ENCODE assay signal across 1 cellular context in the genomic region with DNA sequence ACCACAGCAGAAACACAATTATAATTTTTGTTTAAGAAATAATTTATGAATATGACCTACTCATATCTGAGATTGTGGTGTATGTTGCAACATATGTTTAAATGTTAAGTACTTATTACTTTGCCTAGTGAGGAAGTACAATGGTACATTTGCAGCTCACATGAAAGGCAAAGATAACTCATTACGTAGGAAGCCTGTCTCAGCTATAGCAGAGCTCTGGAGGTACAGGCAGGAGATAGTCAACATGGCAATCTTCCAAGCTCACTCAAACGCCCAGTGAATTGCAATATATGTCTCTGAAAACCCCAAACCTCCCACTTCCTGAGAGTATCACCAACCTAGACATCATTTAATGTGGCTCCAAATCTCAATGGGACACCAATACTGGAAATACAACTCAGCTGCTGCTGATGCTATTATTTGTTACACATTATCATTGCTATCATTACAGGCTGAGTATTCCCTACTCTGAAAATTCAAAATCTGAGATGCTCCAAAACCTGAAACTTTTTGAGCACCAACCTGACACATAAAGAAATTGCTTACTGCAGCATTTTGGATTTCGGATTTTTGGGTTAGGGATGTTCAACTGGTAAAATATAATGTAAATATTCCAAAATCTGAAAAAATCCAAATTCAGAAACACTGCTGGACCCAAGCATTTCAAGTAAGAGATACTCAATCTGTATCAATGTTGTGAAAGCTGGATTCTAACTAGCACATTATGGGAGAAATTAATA.
A peak's percentile ranks its signal among the peaks of the same experiment; 100 is the strongest.
TF ChIP-seq lines count a peak whose summit lies in the region.

No MANE protein-coding gene starts in this region.

TF ChIP-seq in K562, 482 proteins besides CTCF, POLR2A, EP300 and RAD21 (continued from another document and continues in another):
- TF ChIP-seq, protein P1, sequence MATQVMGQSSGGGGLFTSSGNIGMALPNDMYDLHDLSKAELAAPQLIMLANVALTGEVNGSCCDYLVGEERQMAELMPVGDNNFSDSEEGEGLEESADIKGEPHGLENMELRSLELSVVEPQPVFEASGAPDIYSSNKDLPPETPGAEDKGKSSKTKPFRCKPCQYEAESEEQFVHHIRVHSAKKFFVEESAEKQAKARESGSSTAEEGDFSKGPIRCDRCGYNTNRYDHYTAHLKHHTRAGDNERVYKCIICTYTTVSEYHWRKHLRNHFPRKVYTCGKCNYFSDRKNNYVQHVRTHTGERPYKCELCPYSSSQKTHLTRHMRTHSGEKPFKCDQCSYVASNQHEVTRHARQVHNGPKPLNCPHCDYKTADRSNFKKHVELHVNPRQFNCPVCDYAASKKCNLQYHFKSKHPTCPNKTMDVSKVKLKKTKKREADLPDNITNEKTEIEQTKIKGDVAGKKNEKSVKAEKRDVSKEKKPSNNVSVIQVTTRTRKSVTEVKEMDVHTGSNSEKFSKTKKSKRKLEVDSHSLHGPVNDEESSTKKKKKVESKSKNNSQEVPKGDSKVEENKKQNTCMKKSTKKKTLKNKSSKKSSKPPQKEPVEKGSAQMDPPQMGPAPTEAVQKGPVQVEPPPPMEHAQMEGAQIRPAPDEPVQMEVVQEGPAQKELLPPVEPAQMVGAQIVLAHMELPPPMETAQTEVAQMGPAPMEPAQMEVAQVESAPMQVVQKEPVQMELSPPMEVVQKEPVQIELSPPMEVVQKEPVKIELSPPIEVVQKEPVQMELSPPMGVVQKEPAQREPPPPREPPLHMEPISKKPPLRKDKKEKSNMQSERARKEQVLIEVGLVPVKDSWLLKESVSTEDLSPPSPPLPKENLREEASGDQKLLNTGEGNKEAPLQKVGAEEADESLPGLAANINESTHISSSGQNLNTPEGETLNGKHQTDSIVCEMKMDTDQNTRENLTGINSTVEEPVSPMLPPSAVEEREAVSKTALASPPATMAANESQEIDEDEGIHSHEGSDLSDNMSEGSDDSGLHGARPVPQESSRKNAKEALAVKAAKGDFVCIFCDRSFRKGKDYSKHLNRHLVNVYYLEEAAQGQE (CRISPR knock-in tag; IDR thresholded peaks at IDR 0.05; ENCODE audit: low read depth): no peak
- no peak for TF ChIP-seq U2AF1 (optimal IDR thresholded peaks at IDR 0.05; ENCODE audit: low read depth, low read length)
- TF ChIP-seq, protein P2, sequence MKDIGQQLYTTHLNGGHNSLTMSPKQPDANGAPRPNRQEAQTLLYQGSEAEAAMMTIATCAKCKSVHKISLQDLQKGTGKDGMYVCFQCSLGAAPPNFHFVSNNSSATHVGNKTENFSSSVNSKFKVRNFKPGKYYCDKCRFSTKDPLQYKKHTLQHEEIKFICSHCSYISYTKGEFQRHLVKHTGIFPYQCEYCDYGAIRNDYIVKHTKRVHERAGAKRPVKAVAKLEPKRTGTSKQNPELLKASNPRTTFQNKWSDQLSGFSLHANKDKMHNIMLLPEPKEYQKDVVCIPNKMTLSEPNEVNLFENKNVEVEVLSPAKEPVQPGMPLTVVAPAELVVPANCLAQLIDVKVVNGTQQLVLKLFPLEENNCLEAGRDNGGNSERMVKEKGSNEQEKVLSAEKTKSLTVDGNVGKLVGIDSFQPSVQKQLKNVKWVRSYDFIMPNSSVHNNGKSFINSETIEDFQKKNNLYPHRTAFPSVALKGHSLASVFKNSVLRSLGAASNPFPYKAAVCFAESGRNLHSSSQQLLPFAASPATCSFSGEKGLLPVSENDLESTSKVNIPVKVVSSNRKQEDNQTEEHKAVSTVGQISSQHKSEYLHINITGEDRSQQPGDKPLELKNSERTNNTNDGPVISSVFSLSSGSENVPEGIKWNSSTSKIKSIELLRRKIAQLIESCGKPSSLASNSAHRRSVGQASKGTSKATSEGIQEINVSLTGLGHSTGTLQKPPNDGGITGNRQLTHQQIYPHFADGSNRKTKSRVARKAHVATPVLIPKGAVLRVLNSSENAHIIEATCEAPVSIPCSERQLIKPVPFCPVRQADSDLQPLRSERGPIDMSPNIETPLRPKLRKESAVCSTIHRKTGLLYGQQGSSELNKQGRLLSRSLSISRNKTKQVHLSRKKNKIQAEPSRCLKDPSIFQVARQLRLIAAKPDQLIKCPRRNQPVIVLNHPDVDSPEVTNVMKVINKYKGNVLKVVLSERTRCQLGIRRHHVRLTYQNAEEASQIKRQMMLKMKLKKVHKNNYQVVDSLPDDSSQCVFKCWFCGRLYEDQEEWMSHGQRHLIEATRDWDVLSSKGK (CRISPR knock-in tag; IDR thresholded peaks at IDR 0.05): no peak
- TF ChIP-seq, protein P3, sequence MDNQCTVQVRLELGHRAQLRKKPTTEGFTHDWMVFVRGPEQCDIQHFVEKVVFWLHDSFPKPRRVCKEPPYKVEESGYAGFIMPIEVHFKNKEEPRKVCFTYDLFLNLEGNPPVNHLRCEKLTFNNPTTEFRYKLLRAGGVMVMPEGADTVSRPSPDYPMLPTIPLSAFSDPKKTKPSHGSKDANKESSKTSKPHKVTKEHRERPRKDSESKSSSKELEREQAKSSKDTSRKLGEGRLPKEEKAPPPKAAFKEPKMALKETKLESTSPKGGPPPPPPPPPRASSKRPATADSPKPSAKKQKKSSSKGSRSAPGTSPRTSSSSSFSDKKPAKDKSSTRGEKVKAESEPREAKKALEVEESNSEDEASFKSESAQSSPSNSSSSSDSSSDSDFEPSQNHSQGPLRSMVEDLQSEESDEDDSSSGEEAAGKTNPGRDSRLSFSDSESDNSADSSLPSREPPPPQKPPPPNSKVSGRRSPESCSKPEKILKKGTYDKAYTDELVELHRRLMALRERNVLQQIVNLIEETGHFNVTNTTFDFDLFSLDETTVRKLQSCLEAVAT (IDR thresholded peaks at IDR 0.05): no peak
- TF ChIP-seq TFAM (CRISPR knock-in tag; conservative IDR thresholded peaks at IDR 0.05): no peak
- TF ChIP-seq KLF16 (IDR thresholded peaks at IDR 0.05): peak; percentile 68
- TF ChIP-seq SOX6 (IDR thresholded peaks at IDR 0.05): peak; percentile 92
- no peak for TF ChIP-seq NR2C2 (CRISPR knock-in tag; IDR thresholded peaks at IDR 0.05)
- peak; percentile 22; the same call in 1 of the 2 replicates for TF ChIP-seq NR2C2 (tag; IDR thresholded peaks at IDR 0.05)
- no peak; the same call in 1 of the 2 replicates for TF ChIP-seq NBN (IDR thresholded peaks at IDR 0.05; ENCODE audit: low read depth)
- TF ChIP-seq SNIP1 (IDR thresholded peaks at IDR 0.05; ENCODE audit: low read depth): no peak
- TF ChIP-seq RBM25 (IDR thresholded peaks at IDR 0.05; ENCODE audit: low read depth, low read length, severe bottlenecking): no peak
- no peak for TF ChIP-seq ZNF217 (CRISPR knock-in tag; IDR thresholded peaks at IDR 0.05)
- TF ChIP-seq, protein P4, sequence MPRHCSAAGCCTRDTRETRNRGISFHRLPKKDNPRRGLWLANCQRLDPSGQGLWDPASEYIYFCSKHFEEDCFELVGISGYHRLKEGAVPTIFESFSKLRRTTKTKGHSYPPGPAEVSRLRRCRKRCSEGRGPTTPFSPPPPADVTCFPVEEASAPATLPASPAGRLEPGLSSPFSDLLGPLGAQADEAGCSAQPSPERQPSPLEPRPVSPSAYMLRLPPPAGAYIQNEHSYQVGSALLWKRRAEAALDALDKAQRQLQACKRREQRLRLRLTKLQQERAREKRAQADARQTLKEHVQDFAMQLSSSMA (CRISPR knock-in tag; IDR thresholded peaks at IDR 0.05): no peak
- no peak for TF ChIP-seq POLR3A (IDR thresholded peaks at IDR 0.05; ENCODE audit: borderline replicate concordance, extremely low read depth, insufficient read depth, insufficient read length)
- TF ChIP-seq ETV6 (IDR thresholded peaks at IDR 0.05; ENCODE audit: borderline replicate concordance in 1 of 2, low read depth in 2 of 2, low read length in 1 of 2): no peak
- TF ChIP-seq ETV6 (CRISPR knock-in tag; IDR thresholded peaks at IDR 0.05; ENCODE audit: borderline replicate concordance): no peak
- TF ChIP-seq SUPT5H (IDR thresholded peaks at IDR 0.05): no peak
- TF ChIP-seq, protein P5, sequence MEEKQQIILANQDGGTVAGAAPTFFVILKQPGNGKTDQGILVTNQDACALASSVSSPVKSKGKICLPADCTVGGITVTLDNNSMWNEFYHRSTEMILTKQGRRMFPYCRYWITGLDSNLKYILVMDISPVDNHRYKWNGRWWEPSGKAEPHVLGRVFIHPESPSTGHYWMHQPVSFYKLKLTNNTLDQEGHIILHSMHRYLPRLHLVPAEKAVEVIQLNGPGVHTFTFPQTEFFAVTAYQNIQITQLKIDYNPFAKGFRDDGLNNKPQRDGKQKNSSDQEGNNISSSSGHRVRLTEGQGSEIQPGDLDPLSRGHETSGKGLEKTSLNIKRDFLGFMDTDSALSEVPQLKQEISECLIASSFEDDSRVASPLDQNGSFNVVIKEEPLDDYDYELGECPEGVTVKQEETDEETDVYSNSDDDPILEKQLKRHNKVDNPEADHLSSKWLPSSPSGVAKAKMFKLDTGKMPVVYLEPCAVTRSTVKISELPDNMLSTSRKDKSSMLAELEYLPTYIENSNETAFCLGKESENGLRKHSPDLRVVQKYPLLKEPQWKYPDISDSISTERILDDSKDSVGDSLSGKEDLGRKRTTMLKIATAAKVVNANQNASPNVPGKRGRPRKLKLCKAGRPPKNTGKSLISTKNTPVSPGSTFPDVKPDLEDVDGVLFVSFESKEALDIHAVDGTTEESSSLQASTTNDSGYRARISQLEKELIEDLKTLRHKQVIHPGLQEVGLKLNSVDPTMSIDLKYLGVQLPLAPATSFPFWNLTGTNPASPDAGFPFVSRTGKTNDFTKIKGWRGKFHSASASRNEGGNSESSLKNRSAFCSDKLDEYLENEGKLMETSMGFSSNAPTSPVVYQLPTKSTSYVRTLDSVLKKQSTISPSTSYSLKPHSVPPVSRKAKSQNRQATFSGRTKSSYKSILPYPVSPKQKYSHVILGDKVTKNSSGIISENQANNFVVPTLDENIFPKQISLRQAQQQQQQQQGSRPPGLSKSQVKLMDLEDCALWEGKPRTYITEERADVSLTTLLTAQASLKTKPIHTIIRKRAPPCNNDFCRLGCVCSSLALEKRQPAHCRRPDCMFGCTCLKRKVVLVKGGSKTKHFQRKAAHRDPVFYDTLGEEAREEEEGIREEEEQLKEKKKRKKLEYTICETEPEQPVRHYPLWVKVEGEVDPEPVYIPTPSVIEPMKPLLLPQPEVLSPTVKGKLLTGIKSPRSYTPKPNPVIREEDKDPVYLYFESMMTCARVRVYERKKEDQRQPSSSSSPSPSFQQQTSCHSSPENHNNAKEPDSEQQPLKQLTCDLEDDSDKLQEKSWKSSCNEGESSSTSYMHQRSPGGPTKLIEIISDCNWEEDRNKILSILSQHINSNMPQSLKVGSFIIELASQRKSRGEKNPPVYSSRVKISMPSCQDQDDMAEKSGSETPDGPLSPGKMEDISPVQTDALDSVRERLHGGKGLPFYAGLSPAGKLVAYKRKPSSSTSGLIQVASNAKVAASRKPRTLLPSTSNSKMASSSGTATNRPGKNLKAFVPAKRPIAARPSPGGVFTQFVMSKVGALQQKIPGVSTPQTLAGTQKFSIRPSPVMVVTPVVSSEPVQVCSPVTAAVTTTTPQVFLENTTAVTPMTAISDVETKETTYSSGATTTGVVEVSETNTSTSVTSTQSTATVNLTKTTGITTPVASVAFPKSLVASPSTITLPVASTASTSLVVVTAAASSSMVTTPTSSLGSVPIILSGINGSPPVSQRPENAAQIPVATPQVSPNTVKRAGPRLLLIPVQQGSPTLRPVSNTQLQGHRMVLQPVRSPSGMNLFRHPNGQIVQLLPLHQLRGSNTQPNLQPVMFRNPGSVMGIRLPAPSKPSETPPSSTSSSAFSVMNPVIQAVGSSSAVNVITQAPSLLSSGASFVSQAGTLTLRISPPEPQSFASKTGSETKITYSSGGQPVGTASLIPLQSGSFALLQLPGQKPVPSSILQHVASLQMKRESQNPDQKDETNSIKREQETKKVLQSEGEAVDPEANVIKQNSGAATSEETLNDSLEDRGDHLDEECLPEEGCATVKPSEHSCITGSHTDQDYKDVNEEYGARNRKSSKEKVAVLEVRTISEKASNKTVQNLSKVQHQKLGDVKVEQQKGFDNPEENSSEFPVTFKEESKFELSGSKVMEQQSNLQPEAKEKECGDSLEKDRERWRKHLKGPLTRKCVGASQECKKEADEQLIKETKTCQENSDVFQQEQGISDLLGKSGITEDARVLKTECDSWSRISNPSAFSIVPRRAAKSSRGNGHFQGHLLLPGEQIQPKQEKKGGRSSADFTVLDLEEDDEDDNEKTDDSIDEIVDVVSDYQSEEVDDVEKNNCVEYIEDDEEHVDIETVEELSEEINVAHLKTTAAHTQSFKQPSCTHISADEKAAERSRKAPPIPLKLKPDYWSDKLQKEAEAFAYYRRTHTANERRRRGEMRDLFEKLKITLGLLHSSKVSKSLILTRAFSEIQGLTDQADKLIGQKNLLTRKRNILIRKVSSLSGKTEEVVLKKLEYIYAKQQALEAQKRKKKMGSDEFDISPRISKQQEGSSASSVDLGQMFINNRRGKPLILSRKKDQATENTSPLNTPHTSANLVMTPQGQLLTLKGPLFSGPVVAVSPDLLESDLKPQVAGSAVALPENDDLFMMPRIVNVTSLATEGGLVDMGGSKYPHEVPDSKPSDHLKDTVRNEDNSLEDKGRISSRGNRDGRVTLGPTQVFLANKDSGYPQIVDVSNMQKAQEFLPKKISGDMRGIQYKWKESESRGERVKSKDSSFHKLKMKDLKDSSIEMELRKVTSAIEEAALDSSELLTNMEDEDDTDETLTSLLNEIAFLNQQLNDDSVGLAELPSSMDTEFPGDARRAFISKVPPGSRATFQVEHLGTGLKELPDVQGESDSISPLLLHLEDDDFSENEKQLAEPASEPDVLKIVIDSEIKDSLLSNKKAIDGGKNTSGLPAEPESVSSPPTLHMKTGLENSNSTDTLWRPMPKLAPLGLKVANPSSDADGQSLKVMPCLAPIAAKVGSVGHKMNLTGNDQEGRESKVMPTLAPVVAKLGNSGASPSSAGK (IDR thresholded peaks at IDR 0.05): no peak
- TF ChIP-seq SMAD3 (CRISPR knock-in tag; conservative IDR thresholded peaks at IDR 0.05): no peak
- TF ChIP-seq ZMIZ1 (IDR thresholded peaks at IDR 0.05; ENCODE audit: low read depth in 2 of 2, low read length in 2 of 2): no peak
- no peak for TF ChIP-seq FOXJ3 (CRISPR knock-in tag; IDR thresholded peaks at IDR 0.05)
- peak in 1 of 2 experiments; percentile 45; a peak in 1 of 4 replicates for TF ChIP-seq RCOR1 (IDR thresholded peaks at IDR 0.05; ENCODE audit: borderline replicate concordance in 1 of 2, low read depth in 2 of 2, low read length in 2 of 2)
